Comparison of ENCODE assay signal across 1 cellular context in genomic region chr17:42677921-42678781, GRCh38.
TF ChIP-seq lines count a peak whose summit lies in the region.

No MANE protein-coding gene starts in this region.

TF ChIP-seq in HEK293, 187 proteins besides CTCF, POLR2A, EP300 and RAD21 (continued from another document and continues in another):
- TF ChIP-seq PRDM6 (tag by site-specific recombination; IDR thresholded peaks at IDR 0.05): no peak
- TF ChIP-seq ZNF621 (tag by site-specific recombination; IDR thresholded peaks at IDR 0.05): no peak
- TF ChIP-seq ZNF510 (tag by site-specific recombination; IDR thresholded peaks at IDR 0.05; ENCODE audit: insufficient replicate concordance): no peak
- TF ChIP-seq ZNF423 (tag by site-specific recombination; IDR thresholded peaks at IDR 0.05): peak; percentile 54; the same call in 1 of the 2 replicates
- TF ChIP-seq KLF16 (tag by site-specific recombination; IDR thresholded peaks at IDR 0.05): no peak
- TF ChIP-seq ZNF529 (tag by site-specific recombination; IDR thresholded peaks at IDR 0.05; ENCODE audit: insufficient replicate concordance): no peak
- TF ChIP-seq PATZ1 (tag by site-specific recombination; IDR thresholded peaks at IDR 0.05): peak; percentile 56
- TF ChIP-seq ZNF223 (tag by site-specific recombination; IDR thresholded peaks at IDR 0.05): no peak
- TF ChIP-seq ZBTB44 (tag by site-specific recombination; IDR thresholded peaks at IDR 0.05): peak; percentile 62
- TF ChIP-seq ZNF76 (tag by site-specific recombination; IDR thresholded peaks at IDR 0.05; ENCODE audit: borderline replicate concordance, low read depth): peak; percentile 12; the same call in 1 of the 2 replicates
- no peak for TF ChIP-seq ZNF768 (tag by site-specific recombination; IDR thresholded peaks at IDR 0.05)
- no peak for TF ChIP-seq TCF7L2 (IDR thresholded peaks at IDR 0.05; ENCODE audit: borderline replicate concordance, low read depth, low read length)
- TF ChIP-seq ZFHX2 (tag by site-specific recombination; conservative IDR thresholded peaks at IDR 0.05): 0 out of 2 replicates have a peak, but pooled peaks have one; percentile 9
- no peak for TF ChIP-seq ZSCAN16 (tag by site-specific recombination; IDR thresholded peaks at IDR 0.05)
- peak; percentile 72; the same call in 1 of the 2 replicates for TF ChIP-seq ZNF660 (tag by site-specific recombination; IDR thresholded peaks at IDR 0.05)
- TF ChIP-seq ZNF701 (tag by site-specific recombination; IDR thresholded peaks at IDR 0.05): no peak
- peak; percentile 99 for TF ChIP-seq ZNF692 (tag by site-specific recombination; IDR thresholded peaks at IDR 0.05)
- no peak for TF ChIP-seq ZNF302 (tag by site-specific recombination; IDR thresholded peaks at IDR 0.05; ENCODE audit: low read depth)
- TF ChIP-seq ZNF600 (tag by site-specific recombination; IDR thresholded peaks at IDR 0.05): peak; percentile 81
- no peak for TF ChIP-seq ZNF670 (tag by site-specific recombination; IDR thresholded peaks at IDR 0.05; ENCODE audit: low read depth)
- TF ChIP-seq ZBTB26 (tag by site-specific recombination; optimal IDR thresholded peaks at IDR 0.05): peak; percentile 81
- TF ChIP-seq ZNF548 (tag by site-specific recombination; IDR thresholded peaks at IDR 0.05): no peak
- TF ChIP-seq KLF8 (tag by site-specific recombination; IDR thresholded peaks at IDR 0.05): peak; percentile 95
- TF ChIP-seq ZNF214 (tag by site-specific recombination; IDR thresholded peaks at IDR 0.05; ENCODE audit: borderline replicate concordance): no peak
- peak; percentile 83 for TF ChIP-seq PRDM10 (tag by site-specific recombination; IDR thresholded peaks at IDR 0.05)
- peak; percentile 75 for TF ChIP-seq SP3 (tag by site-specific recombination; IDR thresholded peaks at IDR 0.05)
- no peak for TF ChIP-seq ZNF776 (tag by site-specific recombination; IDR thresholded peaks at IDR 0.05; ENCODE audit: borderline replicate concordance)
- peak; percentile 98 for TF ChIP-seq ZFP69B (tag by site-specific recombination; IDR thresholded peaks at IDR 0.05)
- TF ChIP-seq ZNF394 (tag by site-specific recombination; IDR thresholded peaks at IDR 0.05; ENCODE audit: borderline replicate concordance): peak; percentile 30
- TF ChIP-seq ZNF544 (tag by site-specific recombination; IDR thresholded peaks at IDR 0.05): no peak
- peak; percentile 63; the same call in 1 of the 2 replicates for TF ChIP-seq ZNF366 (tag by site-specific recombination; conservative IDR thresholded peaks at IDR 0.05)
- TF ChIP-seq HOXC10 (CRISPR knock-in tag; IDR thresholded peaks at IDR 0.05): no peak
- no peak for TF ChIP-seq ZNF140 (tag by site-specific recombination; IDR thresholded peaks at IDR 0.05)
- TF ChIP-seq INSM2 (tag by site-specific recombination; IDR thresholded peaks at IDR 0.05): no peak
- no peak for TF ChIP-seq PBX3 (CRISPR knock-in tag; IDR thresholded peaks at IDR 0.05)
- TF ChIP-seq MEIS1 (CRISPR knock-in tag; IDR thresholded peaks at IDR 0.05; ENCODE audit: borderline replicate concordance): no peak
- TF ChIP-seq ZNF639 (tag by site-specific recombination; IDR thresholded peaks at IDR 0.05): 0 out of 2 replicates have a peak, but pooled peaks have one; percentile 17
- TF ChIP-seq MYNN (tag by site-specific recombination; IDR thresholded peaks at IDR 0.05; ENCODE audit: borderline replicate concordance): no peak
- TF ChIP-seq ZBTB17 (tag by site-specific recombination; IDR thresholded peaks at IDR 0.05): peak; percentile 65; the same call in 1 of the 2 replicates
